27 cellular contexts compared by ENCODE assay signal in the genomic region with DNA sequence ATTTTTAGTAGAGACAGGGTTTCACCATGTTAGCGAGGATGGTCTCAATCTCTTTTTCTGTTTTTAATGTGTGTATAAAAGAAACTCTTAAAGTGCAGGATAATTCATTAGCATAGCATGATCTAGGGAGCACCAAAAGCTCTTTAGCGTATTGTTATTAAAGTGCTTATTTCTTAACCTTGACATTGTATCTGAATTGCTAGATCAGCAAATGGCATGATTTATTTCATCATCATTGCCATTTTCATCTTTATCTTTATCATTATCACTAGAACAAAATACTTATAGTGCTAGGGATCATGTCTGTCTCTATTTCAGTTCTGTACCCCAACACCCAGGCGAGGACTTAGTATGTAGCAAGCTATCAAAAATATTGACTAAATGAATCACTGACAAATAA.
"Had no signal": no experiment of that assay in that cellular context is flagged by ENCODE, and none has a peak within 500 bp of the region (broad histone marks: within the 10 kb centered on the region; RNA-seq: fewer than 3 reads in every experiment).

No MANE protein-coding gene starts in this region.

- H3K4me1 ChIP-seq: stomach, suprapubic skin, testis, thyroid gland, tibial artery, tibial nerve, transverse colon, upper lobe of left lung, upper lobe of right lung, uterus, vagina had no signal

- H3K36me3 ChIP-seq: stomach, suprapubic skin, thoracic aorta, thyroid gland, tibial artery, tibial nerve, transverse colon, upper lobe of left lung, upper lobe of right lung, uterus, vagina had no signal

- H3K27me3 ChIP-seq: stomach, suprapubic skin, testis, thyroid gland, tibial artery, tibial nerve, transverse colon, upper lobe of left lung, upper lobe of right lung, uterus, vagina had no signal

- H3K27ac ChIP-seq: stomach, suprapubic skin, testis, thoracic aorta, thyroid gland, tibial artery, tibial nerve, transverse colon, upper lobe of left lung, upper lobe of right lung, uterus, vagina had no signal

- ATAC-seq: stimulated activated effector memory CD8-positive, alpha-beta T cell treated with anti-CD3 and anti-CD28 coated beads, Interleukin-12 subunit alpha, Interleukin-12 subunit beta, amount 100 ng/mL, for 72 hours; stimulated activated memory B cell treated with anti-CD40 and anti-IgM and Interleukin-4, amounts not matched to agents 10 μg/mL and 1 μg/mL and 100 μg/mL, for 72 hours; stimulated activated naive B cell treated with anti-CD40 and anti-IgM and Interleukin-4, amounts not matched to agents 10 μg/mL and 1 μg/mL and 100 μg/mL, for 72 hours; stimulated activated naive CD8-positive, alpha-beta T cell treated with anti-CD3 and anti-CD28 coated beads, Interleukin-15, amount 100 ng/mL, for 72 hours; stimulated activated naive CD8-positive, alpha-beta T cell treated with anti-CD3 and anti-CD28 coated beads, Interleukin-15, Interleukin-2, amounts not matched to agents 100 U/mL and 50 U/mL, for 24 hours; upper lobe of right lung had no signal

- H3K9me3 ChIP-seq: stomach, suprapubic skin, testis, thoracic aorta, thyroid gland, tibial artery, tibial nerve, transverse colon, upper lobe of left lung, upper lobe of right lung, uterus, vagina had no signal

- FAIRE-seq: urothelium cell line had no signal

- H3K4me3 ChIP-seq: stomach, suprapubic skin, testis, thoracic aorta, thyroid gland, tibial artery, tibial nerve, transverse colon, upper lobe of left lung, upper lobe of right lung, uterus, vagina had no signal

- DNase-seq: stimulated activated CD4-positive, alpha-beta T cell treated with anti-CD3 and anti-CD28 coated beads, Interleukin-2, amount 100 ng/mL, for 48 hours; stimulated activated CD4-positive, alpha-beta T cell treated with anti-CD3 and anti-CD28 coated beads, Interleukin-4, amount 100 ng/mL, for 1 hour; stimulated activated CD4-positive, alpha-beta T cell treated with anti-CD3 and anti-CD28 coated beads, Interleukin-4, amount 100 ng/mL, for 24 hours; stimulated activated CD4-positive, alpha-beta T cell treated with anti-CD3 and anti-CD28 coated beads, Interleukin-4, amount 100 ng/mL, for 4 hours; stimulated activated CD8-positive, alpha-beta memory T cell treated with anti-CD3 and anti-CD28 coated beads, Interleukin-4, amount 100 ng/mL, for 48 hours; stimulated activated naive B cell treated with anti-CD40 and anti-IgM and Interleukin-4, amounts not matched to agents 10 μg/mL and 1 μg/mL and 100 μg/mL, for 72 hours; stimulated activated naive CD4-positive, alpha-beta T cell; stimulated activated naive CD4-positive, alpha-beta T cell treated with Interleukin-2 at 50 U/mL for 16 hours; stimulated activated naive CD8-positive, alpha-beta T cell treated with anti-CD3 and anti-CD28 coated beads, Interleukin-15, amount 100 ng/mL, for 72 hours; stimulated activated naive CD8-positive, alpha-beta T cell treated with anti-CD3 and anti-CD28 coated beads, Interleukin-15, Interleukin-2, amounts not matched to agents 100 U/mL and 50 U/mL, for 24 hours; stomach; substantia nigra; testis; thyroid gland; tibial artery; transverse colon; trophoblast cell; upper lobe of left lung; upper lobe of right lung; uterus had no signal
